29 cellular contexts compared by ENCODE assay signal in the genomic region with DNA sequence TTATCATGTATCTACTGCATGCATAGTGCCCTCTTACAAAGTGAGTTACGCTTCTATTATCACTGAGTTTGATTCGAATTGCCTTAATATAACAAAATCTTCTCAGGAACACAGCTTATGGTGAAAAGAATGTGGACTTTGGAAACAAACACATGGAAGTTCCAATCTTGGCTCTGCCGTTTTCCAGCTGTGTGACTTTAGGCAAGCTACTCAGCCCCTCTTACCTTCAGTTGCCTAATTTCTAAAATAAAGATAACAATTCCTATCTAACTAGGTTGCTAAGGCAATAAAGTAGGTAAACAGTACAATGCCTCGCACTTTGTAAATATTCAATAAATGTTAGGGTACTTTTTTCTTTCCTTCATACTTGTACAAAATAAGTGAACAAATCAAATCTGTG.
"Had no signal": no experiment of that assay in that cellular context is flagged by ENCODE, and none has a peak within 500 bp of the region (broad histone marks: within the 10 kb centered on the region; RNA-seq: fewer than 3 reads in every experiment).

No MANE protein-coding gene starts in this region.

- H3K27ac ChIP-seq: adrenal gland, breast epithelium, cardiac muscle cell, colonic mucosa, epithelial cell of prostate, heart left ventricle had no signal

- DNase-seq: activated CD4-positive, alpha-beta memory T cell treated with anti-CD3 and anti-CD28 coated beads for 36 hours; activated CD4-positive, alpha-beta T cell treated with anti-CD3 and anti-CD28 coated beads for 36 hours; activated CD4-positive, alpha-beta T cell treated with anti-CD3 and anti-CD28 coated beads, Interleukin-2, amount 10 ng/mL, durations not matched to agents 24 days and 14 days; activated CD4-positive, CD25-positive, alpha-beta regulatory T cell; activated CD4-positive, CD25-positive, alpha-beta regulatory T cell treated with anti-CD3 and anti-CD28 coated beads, Interleukin-2, amount 50 U/mL, for 72 hours; activated CD8-positive, alpha-beta memory T cell treated with anti-CD3 and anti-CD28 coated beads, Interleukin-2, amount 10 ng/mL, durations not matched to agents 7 days and 5 days; activated CD8-positive, alpha-beta memory T cell treated with anti-CD3 and anti-CD28 coated beads, Interleukin-2, amount 50 U/mL, for 4 hours; activated CD8-positive, alpha-beta T cell treated with anti-CD3 and anti-CD28 coated beads, Interleukin-2, amount 10 ng/mL, durations not matched to agents 7 days and 5 days; activated effector memory CD4-positive, alpha-beta T cell treated with anti-CD3 and anti-CD28 coated beads, Interleukin-2, amount 50 U/mL, for 16 hours; activated naive CD4-positive, alpha-beta T cell treated with anti-CD3 and anti-CD28 coated beads for 36 hours; activated naive CD8-positive, alpha-beta T cell treated with anti-CD3 and anti-CD28 coated beads for 36 hours; activated naive CD8-positive, alpha-beta T cell treated with anti-CD3 and anti-CD28 coated beads, Interleukin-2, amount 50 U/mL, for 24 hours; activated T-cell treated with anti-CD3 and anti-CD28 coated beads, Interleukin-2, amount 50 U/mL, for 1 hour; activated T-cell treated with anti-CD3 and anti-CD28 coated beads, Interleukin-2, amount 50 U/mL, for 48 hours; adrenal gland; amygdala; aorta; central memory CD4-positive, alpha-beta T cell; cerebellar nuclear complex; colonic mucosa; effector CD8-positive, alpha-beta T cell; foreskin fibroblast; glutamatergic neuron; heart left ventricle; T-helper 1 cell; T-helper 17 cell had no signal

- H3K36me3 ChIP-seq: adrenal gland, breast epithelium, cardiac muscle cell, colonic mucosa, heart left ventricle had no signal

- H3K4me3 ChIP-seq: adrenal gland, breast epithelium, cardiac muscle cell, colonic mucosa, heart left ventricle had no signal

- H3K9me3 ChIP-seq: adrenal gland, colonic mucosa, heart left ventricle had no signal

- ATAC-seq: activated CD4-positive, alpha-beta T cell treated with anti-CD3 and anti-CD28 coated beads for 36 hours; activated CD8-positive, alpha-beta memory T cell treated with anti-CD3 and anti-CD28 coated beads, Interleukin-2, amount 10 ng/mL, durations not matched to agents 7 days and 5 days; activated CD8-positive, alpha-beta T cell treated with anti-CD3 and anti-CD28 coated beads, Interleukin-2, amount 10 ng/mL, durations not matched to agents 7 days and 5 days; activated naive CD8-positive, alpha-beta T cell treated with anti-CD3 and anti-CD28 coated beads, Interleukin-2, amount 50 U/mL, for 24 hours; heart left ventricle; T-helper 17 cell had no signal

- H3K4me1 ChIP-seq: adrenal gland, breast epithelium, colonic mucosa, heart left ventricle had no signal

- H3K27me3 ChIP-seq: adrenal gland, breast epithelium, cardiac muscle cell, colonic mucosa, heart left ventricle had no signal
